ENCODE assay signal across 10 cellular contexts in the genomic region with DNA sequence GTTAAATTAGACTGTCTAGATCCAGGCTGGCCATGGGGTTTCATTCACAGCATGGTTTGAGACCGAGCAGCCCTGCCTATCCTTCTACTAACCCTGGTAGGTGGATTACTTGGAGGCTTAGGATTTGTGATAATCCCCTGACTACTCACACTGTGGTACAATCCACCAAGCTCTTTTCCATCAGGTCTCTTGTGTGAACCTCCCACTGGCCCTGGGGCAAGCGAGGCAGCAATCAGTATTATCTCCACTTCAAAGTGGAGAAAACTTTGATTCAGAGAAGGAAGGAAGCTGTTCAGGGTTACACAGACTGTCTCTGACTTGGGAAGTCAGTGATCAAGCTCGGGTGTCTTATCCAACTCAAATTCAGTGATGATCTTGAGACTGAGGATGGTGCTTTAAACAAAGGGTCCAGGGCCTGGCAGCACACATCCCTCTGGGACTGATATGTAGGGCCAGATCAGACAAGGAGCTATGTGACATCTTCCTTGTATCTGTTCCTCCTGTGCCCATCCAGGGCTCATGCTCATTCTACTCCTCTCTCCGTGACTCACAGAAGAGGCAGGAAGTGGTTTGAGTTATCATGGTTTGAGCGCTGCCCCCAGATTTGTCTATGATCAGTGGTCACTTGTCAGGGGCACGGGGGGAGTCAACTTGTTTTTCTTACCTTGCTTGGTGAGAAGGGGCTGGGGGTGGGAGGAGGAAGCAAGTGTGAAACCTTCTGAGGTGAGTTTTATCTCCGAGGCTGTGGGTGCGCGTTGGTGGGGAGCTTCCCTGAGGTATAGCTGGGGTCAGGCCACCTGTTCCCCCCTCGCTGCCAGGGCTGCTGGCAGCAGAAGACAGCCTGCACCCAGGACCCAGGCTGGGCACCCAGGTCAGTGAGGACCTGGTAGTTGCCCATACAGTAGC. TPM values are rescaled to one million over a fixed set of nuclear protein-coding genes. Genes with fewer than 3 reads are reported as not detected.
DNase-seq lines count a peak whose midpoint lies in the region; ATAC-seq, FAIRE-seq and TF ChIP-seq lines count a peak whose summit lies in the region.
"Had no signal": no experiment of that assay in that cellular context is flagged by ENCODE, and none has a peak within 500 bp of the region (broad histone marks: within the 10 kb centered on the region; RNA-seq: fewer than 3 reads in every experiment).

No MANE protein-coding gene starts in this region.

- peak; percentile 46 for ATAC-seq in GM21360 (IDR thresholded peaks at IDR 0.05; ENCODE audit: unreplicated experiment)

- H3K9me3 ChIP-seq in kidney (ENCODE audit: control insufficient read depth in 1 of 2, low read length in 2 of 2) = no peaks in the 10 kb centered on the region

- peak overlapping the region; percentile 82 to 84 for H3K27ac ChIP-seq in kidney (ENCODE audit: low read depth in 2 of 2, low read length in 2 of 2)
- H3K27ac ChIP-seq: C4-2B, cardiac muscle cell had no signal

- no peak for FAIRE-seq in kidney (lab: Jason Lieb, UNC)

- H3K4me1 ChIP-seq in kidney (ENCODE audit: control insufficient read depth in 1 of 2, insufficient read depth in 1 of 2, low read depth in 1 of 2, low read length in 2 of 2) = peaks cover 32% of the 10 kb centered on the region in 2 donors

- intact Hi-C loops in kidney (cut with DNase I) = no loop called here

- H3K4me3 ChIP-seq in kidney (ENCODE audit: low read length in 2 of 2) = peak overlapping the region in 1 of 2 donors; percentile 34
- H3K4me3 ChIP-seq: cardiac muscle cell had no signal

- TF ChIP-seq CTCF in kidney (IDR thresholded peaks at IDR 0.05; ENCODE audit: borderline replicate concordance, extremely low read depth, insufficient read depth) = no peak

- H3K9ac ChIP-seq in kidney (ENCODE audit: low read length in 2 of 2) = no peak overlapping the region

- DNase-seq in AG20443 (ENCODE audit: low spot score) (peak; percentile 39), KG1 (lab: John Stamatoyannopoulos, UW) (peak; percentile 17), kidney (no peak), putamen (ENCODE audit: low spot score) (no peak), occipital lobe (lab: John Stamatoyannopoulos, UW) (no peak)
- peak in 2 of 3 experiments; percentile 67 to 71 for DNase-seq in activated CD8-positive, alpha-beta memory T cell treated with anti-CD3 and anti-CD28 coated beads for 48 hours (ENCODE audit: low read depth in 2 of 3, low spot score in 2 of 3)
- peak in 4 of 6 experiments; percentile 26 to 63 (median 40) for DNase-seq in stimulated activated naive CD4-positive, alpha-beta T cell (lab: John Stamatoyannopoulos, UW)

- peaks cover 5 to 14% of the 10 kb centered on the region in 2 donors for H3K36me3 ChIP-seq in kidney (ENCODE audit: control insufficient read depth in 1 of 2, insufficient read depth in 2 of 2, low read length in 2 of 2)
- H3K36me3 ChIP-seq: cardiac muscle cell had no signal

RNA-seq across cellular contexts. Expression of a gene that starts 48.6 kb away (rescaled TPM):
- total RNA-seq in kidney (114 TPM), occipital lobe (12.8 TPM)
- polyA plus RNA-seq in kidney (ENCODE audit: insufficient read depth, low read depth, low replicate concordance) = 137 TPM

Comparison
In these comparisons a context has a peak if more than half of its experiments do, and no peak if none do; other contexts are left out.
1. DNase-seq: peak in AG20443 (single experiment), KG1 (single experiment), activated CD8-positive, alpha-beta memory T cell treated with anti-CD3 and anti-CD28 coated beads for 48 hours (2 of 3) and stimulated activated naive CD4-positive, alpha-beta T cell (4 of 6); none in kidney (single experiment), putamen (single experiment) and occipital lobe (single experiment).